1 cellular context compared by ENCODE assay signal in the genomic region with DNA sequence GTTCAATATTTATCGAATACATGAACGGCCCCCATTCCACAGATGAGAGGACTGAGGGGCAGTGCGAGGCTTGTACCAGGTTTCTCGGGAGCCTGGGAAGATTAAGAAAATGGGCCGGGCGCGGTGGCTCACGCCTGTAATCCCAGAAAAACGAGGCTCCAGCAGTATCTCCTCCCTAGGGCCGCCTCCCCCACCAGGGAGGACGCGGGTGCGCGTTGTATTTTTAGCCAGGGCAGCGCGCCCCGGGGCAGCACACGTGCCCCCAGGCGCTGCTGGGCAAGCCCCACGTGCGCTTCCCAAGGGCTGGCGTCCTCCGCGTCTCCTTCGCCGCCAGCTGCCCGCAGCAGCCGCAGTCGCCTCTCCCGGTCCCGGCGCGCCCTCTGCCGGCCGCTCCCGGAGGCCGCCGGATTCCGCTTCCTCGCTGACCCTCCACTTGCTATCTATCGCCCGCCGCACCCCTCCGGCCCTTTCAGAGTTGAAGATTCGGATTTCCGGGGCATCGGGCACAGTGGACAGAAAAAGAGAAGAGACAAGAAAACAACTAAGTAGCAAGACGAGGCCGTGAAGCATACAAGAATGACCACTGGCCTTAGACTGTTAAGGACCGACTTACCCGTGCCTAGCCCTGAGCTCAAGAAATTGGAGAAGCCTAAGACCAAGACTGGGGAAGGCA.
TF ChIP-seq lines count a peak whose summit lies in the region.

No MANE protein-coding gene starts in this region.

TF ChIP-seq in HEK293, 187 proteins besides CTCF, POLR2A, EP300 and RAD21 (continued from another document and continues in another):
- peak; percentile 58 for TF ChIP-seq ZBTB10 (tag by site-specific recombination; IDR thresholded peaks at IDR 0.05)
- peak; percentile 88; the same call in 1 of the 2 replicates for TF ChIP-seq ZNF561 (tag by site-specific recombination; IDR thresholded peaks at IDR 0.05; ENCODE audit: borderline replicate concordance)
- peak; percentile 56; the same call in 1 of the 2 replicates for TF ChIP-seq ZEB2 (tag by site-specific recombination; IDR thresholded peaks at IDR 0.05)
- no peak for TF ChIP-seq WT1 (tag by site-specific recombination; IDR thresholded peaks at IDR 0.05)
- peak; percentile 65 for TF ChIP-seq ZIC2 (tag by site-specific recombination; IDR thresholded peaks at IDR 0.05)
- 0 out of 2 replicates have a peak, but pooled peaks have one; percentile 46 for TF ChIP-seq KLF7 (tag by site-specific recombination; IDR thresholded peaks at IDR 0.05; ENCODE audit: borderline replicate concordance)
- 0 out of 2 replicates have a peak, but pooled peaks have one; percentile 31 for TF ChIP-seq ZNF501 (tag by site-specific recombination; IDR thresholded peaks at IDR 0.05)
- TF ChIP-seq ZNF792 (tag by site-specific recombination; IDR thresholded peaks at IDR 0.05): no peak
- no peak for TF ChIP-seq ZNF175 (tag by site-specific recombination; IDR thresholded peaks at IDR 0.05)
- no peak for TF ChIP-seq ZNF114 (tag by site-specific recombination; IDR thresholded peaks at IDR 0.05)
- peak; percentile 38; the same call in 1 of the 2 replicates for TF ChIP-seq YY1 (tag by site-specific recombination; IDR thresholded peaks at IDR 0.05)
- 0 out of 2 replicates have a peak, but pooled peaks have one; percentile 56 for TF ChIP-seq PBX3 (CRISPR knock-in tag; IDR thresholded peaks at IDR 0.05)
- peak; percentile 94 for TF ChIP-seq ZSCAN30 (tag by site-specific recombination; IDR thresholded peaks at IDR 0.05)
- TF ChIP-seq ELK4 (IDR thresholded peaks at IDR 0.05; ENCODE audit: borderline replicate concordance, low read depth, low read length): no peak
- TF ChIP-seq ZNF335 (tag by site-specific recombination; conservative IDR thresholded peaks at IDR 0.05): peak; percentile 95
- peak; percentile 76 for TF ChIP-seq KLF10 (tag by site-specific recombination; IDR thresholded peaks at IDR 0.05)
- no peak for TF ChIP-seq ZNF133 (tag by site-specific recombination; IDR thresholded peaks at IDR 0.05)
- TF ChIP-seq HOXD13 (CRISPR knock-in tag; IDR thresholded peaks at IDR 0.05; ENCODE audit: borderline replicate concordance): no peak
- TF ChIP-seq ZNF600 (tag by site-specific recombination; IDR thresholded peaks at IDR 0.05): 0 out of 2 replicates have a peak, but pooled peaks have one; percentile 18
- TF ChIP-seq, protein P1, sequence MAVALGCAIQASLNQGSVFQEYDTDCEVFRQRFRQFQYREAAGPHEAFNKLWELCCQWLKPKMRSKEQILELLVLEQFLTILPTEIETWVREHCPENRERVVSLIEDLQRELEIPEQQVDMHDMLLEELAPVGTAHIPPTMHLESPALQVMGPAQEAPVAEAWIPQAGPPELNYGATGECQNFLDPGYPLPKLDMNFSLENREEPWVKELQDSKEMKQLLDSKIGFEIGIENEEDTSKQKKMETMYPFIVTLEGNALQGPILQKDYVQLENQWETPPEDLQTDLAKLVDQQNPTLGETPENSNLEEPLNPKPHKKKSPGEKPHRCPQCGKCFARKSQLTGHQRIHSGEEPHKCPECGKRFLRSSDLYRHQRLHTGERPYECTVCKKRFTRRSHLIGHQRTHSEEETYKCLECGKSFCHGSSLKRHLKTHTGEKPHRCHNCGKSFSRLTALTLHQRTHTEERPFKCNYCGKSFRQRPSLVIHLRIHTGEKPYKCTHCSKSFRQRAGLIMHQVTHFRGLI (tag by site-specific recombination; IDR thresholded peaks at IDR 0.05): peak; percentile 62; the same call in 1 of the 2 replicates
- TF ChIP-seq SETDB1 (IDR thresholded peaks at IDR 0.05; ENCODE audit: insufficient read length, low read length): no peak
- no peak for TF ChIP-seq ZNF10 (tag by site-specific recombination; IDR thresholded peaks at IDR 0.05)
- peak; percentile 24; the same call in 1 of the 2 replicates for TF ChIP-seq OSR2 (tag by site-specific recombination; IDR thresholded peaks at IDR 0.05)
- TF ChIP-seq ZNF324 (tag by site-specific recombination; IDR thresholded peaks at IDR 0.05): 0 out of 2 replicates have a peak, but pooled peaks have one; percentile 39
- no peak; the same call in 1 of the 2 replicates for TF ChIP-seq SP7 (tag by site-specific recombination; IDR thresholded peaks at IDR 0.05)
- TF ChIP-seq, protein P2, sequence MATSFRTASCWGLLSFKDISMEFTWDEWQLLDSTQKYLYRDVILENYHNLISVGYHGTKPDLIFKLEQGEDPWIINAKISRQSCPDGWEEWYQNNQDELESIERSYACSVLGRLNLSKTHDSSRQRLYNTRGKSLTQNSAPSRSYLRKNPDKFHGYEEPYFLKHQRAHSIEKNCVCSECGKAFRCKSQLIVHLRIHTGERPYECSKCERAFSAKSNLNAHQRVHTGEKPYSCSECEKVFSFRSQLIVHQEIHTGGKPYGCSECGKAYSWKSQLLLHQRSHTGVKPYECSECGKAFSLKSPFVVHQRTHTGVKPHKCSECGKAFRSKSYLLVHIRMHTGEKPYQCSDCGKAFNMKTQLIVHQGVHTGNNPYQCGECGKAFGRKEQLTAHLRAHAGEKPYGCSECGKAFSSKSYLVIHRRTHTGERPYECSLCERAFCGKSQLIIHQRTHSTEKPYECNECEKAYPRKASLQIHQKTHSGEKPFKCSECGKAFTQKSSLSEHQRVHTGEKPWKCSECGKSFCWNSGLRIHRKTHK (tag by site-specific recombination; IDR thresholded peaks at IDR 0.05): no peak
- peak; percentile 79 for TF ChIP-seq ZNF654 (tag by site-specific recombination; IDR thresholded peaks at IDR 0.05; ENCODE audit: low read depth)
- no peak for TF ChIP-seq TCF7L2 (IDR thresholded peaks at IDR 0.05; ENCODE audit: borderline replicate concordance, low read depth, low read length)
- no peak for TF ChIP-seq ZNF510 (tag by site-specific recombination; IDR thresholded peaks at IDR 0.05; ENCODE audit: insufficient replicate concordance)
- TF ChIP-seq ZFP37 (tag by site-specific recombination; IDR thresholded peaks at IDR 0.05): 0 out of 2 replicates have a peak, but pooled peaks have one; percentile 33
- TF ChIP-seq KLF8 (tag by site-specific recombination; IDR thresholded peaks at IDR 0.05): peak; percentile 54; the same call in 1 of the 2 replicates
- TF ChIP-seq ZNF629 (tag by site-specific recombination; IDR thresholded peaks at IDR 0.05): 0 out of 2 replicates have a peak, but pooled peaks have one; percentile 51
- peak; percentile 38; the same call in 1 of the 2 replicates for TF ChIP-seq ZBTB44 (tag by site-specific recombination; IDR thresholded peaks at IDR 0.05)
- no peak for TF ChIP-seq ZNF560 (tag by site-specific recombination; IDR thresholded peaks at IDR 0.05; ENCODE audit: borderline replicate concordance)
- peak; percentile 90 for TF ChIP-seq ZNF660 (tag by site-specific recombination; IDR thresholded peaks at IDR 0.05)
- TF ChIP-seq ZNF394 (tag by site-specific recombination; IDR thresholded peaks at IDR 0.05; ENCODE audit: borderline replicate concordance): peak; percentile 95
- TF ChIP-seq ZBTB8A (tag by site-specific recombination; IDR thresholded peaks at IDR 0.05): peak; percentile 79
- peak; percentile 92 for TF ChIP-seq PRDM10 (tag by site-specific recombination; IDR thresholded peaks at IDR 0.05)
- peak; percentile 93 for TF ChIP-seq HIC1 (tag by site-specific recombination; IDR thresholded peaks at IDR 0.05)
- no peak for TF ChIP-seq ZNF777 (tag by site-specific recombination; IDR thresholded peaks at IDR 0.05; ENCODE audit: borderline replicate concordance)
